ENCODE assay signal across 13 cellular contexts in genomic region chr2:229454934-229455631, GRCh38.
A peak's percentile ranks its signal among the peaks of the same experiment; 100 is the strongest.
DNase-seq lines count a peak whose midpoint lies in the region; ATAC-seq and TF ChIP-seq lines count a peak whose summit lies in the region.
"Had no signal": no experiment of that assay in that cellular context is flagged by ENCODE, and none has a peak within 500 bp of the region (broad histone marks: within the 10 kb centered on the region; RNA-seq: fewer than 3 reads in every experiment).

No MANE protein-coding gene starts in this region.

- H3K4me3 ChIP-seq in cardiac fibroblast (replicated peaks in 1 of 2; ENCODE audit: low read depth in 2 of 2, low read length in 2 of 2): no peak overlapping the region
- H3K4me3 ChIP-seq in mesodermal cell (ENCODE audit: extremely low read depth, insufficient read depth, low read length, poor library complexity, severe bottlenecking): no peak overlapping the region

- peaks cover 2% of the 10 kb centered on the region for H3K9me3 Mint-ChIP-seq in Calu3 (ENCODE audit: low read depth, unreplicated experiment)

- DNase-seq in Calu3 (no peak), NCI-H460 (ENCODE audit: extremely low read depth, low read depth) (peak; percentile 71), cardiac fibroblast (ENCODE audit: low read depth in 2 of 2) (peak; percentile 83 to 92), NCI-H2029 (lab: John Stamatoyannopoulos, UW) (no peak), AML-193 (lab: John Stamatoyannopoulos, UW) (no peak)
- DNase-seq: activated CD4-positive, alpha-beta T cell treated with anti-CD3 and anti-CD28 coated beads, Interleukin-2, amount 50 U/mL, for 4 hours; activated naive CD4-positive, alpha-beta T cell; COR-L47; NCI-H1092; NCI-H69 had no signal

- no peaks in the 10 kb centered on the region for H3K27me3 Mint-ChIP-seq in Calu3 (ENCODE audit: unreplicated experiment)

- H3K9me3 ChIP-seq in mesodermal cell (ENCODE audit: control insufficient read depth, low read length): no peaks in the 10 kb centered on the region

- H3K4me1 Mint-ChIP-seq in Calu3 (ENCODE audit: low read depth, unreplicated experiment): peaks cover 8% of the 10 kb centered on the region

- peak overlapping the region; percentile 2 for H3K27ac Mint-ChIP-seq in Calu3 (ENCODE audit: unreplicated experiment)

- no TSS peak for BruUV-seq in Calu3 (replicated peaks; lab: Mats Ljungman, UMichigan)

- H3K36me3 Mint-ChIP-seq in Calu3 (ENCODE audit: insufficient read depth, unreplicated experiment): no peaks in the 10 kb centered on the region

- H3K4me1 ChIP-seq in mesodermal cell (ENCODE audit: control insufficient read depth, insufficient read depth, low read length, poor library complexity, severe bottlenecking): peaks cover 7% of the 10 kb centered on the region

- ATAC-seq in HG03442 (IDR thresholded peaks at IDR 0.05; ENCODE audit: unreplicated experiment): no peak
- ATAC-seq in HG02870 (IDR thresholded peaks at IDR 0.05; ENCODE audit: unreplicated experiment): no peak

- 84 to 87% methylated on average over 4 to 7 of the region's 7 CpGs for WGBS in mesodermal cell (ENCODE audit: insufficient coverage in 2 of 2), 2 experiments

- peak overlapping the region; percentile 20 for H3K27ac ChIP-seq in mesodermal cell (ENCODE audit: low read depth, low read length, severe bottlenecking)

- no peak overlapping the region for H3K4me3 Mint-ChIP-seq in Calu3 (ENCODE audit: low read depth, unreplicated experiment)

- TF ChIP-seq CTCF in Calu3 (IDR thresholded peaks at IDR 0.05; ENCODE audit: unreplicated experiment): no peak
- TF ChIP-seq CTCF in cardiac fibroblast (IDR thresholded peaks at IDR 0.05; ENCODE audit: low read depth, low read length): no peak

- no peaks in the 10 kb centered on the region for H3K36me3 ChIP-seq in mesodermal cell (ENCODE audit: control insufficient read depth, insufficient read depth, low read length)

- CTCF ChIA-PET in Calu3 (lab: Charles Lee): interaction anchor here (1.5 kb wide), 1 partner anchor 10 kb away, joined by 4 read pairs; no protein-coding TSS in a partner anchor

- intact Hi-C loops in Calu3 (cut with micrococcal nuclease; ENCODE audit: unreplicated experiment): loop anchor here (10.0 kb wide), 1 partner anchor 770 kb away; no protein-coding TSS in a partner anchor

Comparison
In these comparisons a context has a peak if more than half of its experiments do, and no peak if none do; other contexts are left out.
1. DNase-seq: peak in NCI-H460 (single experiment) and cardiac fibroblast (2 of 2); none in Calu3 (single experiment), NCI-H2029 (single experiment) and AML-193 (0 of 2).